Comparison of ENCODE assay signal across 9 cellular contexts in genomic region chr10:79136227-79137005, GRCh38.
DNase-seq lines count a peak whose midpoint lies in the region; ATAC-seq and TF ChIP-seq lines count a peak whose summit lies in the region.
"Had no signal": no experiment of that assay in that cellular context is flagged by ENCODE, and none has a peak within 500 bp of the region (broad histone marks: within the 10 kb centered on the region; RNA-seq: fewer than 3 reads in every experiment).

No MANE protein-coding gene starts in this region.

- peak overlapping the region; percentile 73 for H3K9ac ChIP-seq in skeletal muscle satellite cell (ENCODE audit: low read depth, low read length)

- DNase-seq in SKM-1 (lab: John Stamatoyannopoulos, UW; ENCODE audit: unreplicated experiment) = peak; percentile 24
- no peak for DNase-seq in esophagus squamous epithelium (lab: John Stamatoyannopoulos, UW)
- no peak for DNase-seq in ascending aorta (ENCODE audit: low spot score in 2 of 2)
- no peak for DNase-seq in 8988T
- DNase-seq in glomerular visceral epithelial cell (ENCODE audit: extremely low spot score) = no peak
- DNase-seq: erythroblast had no signal

- peak overlapping the region; percentile 67 for H3K4me2 ChIP-seq in skeletal muscle satellite cell (ENCODE audit: low read length)

- H3K4me1 ChIP-seq in esophagus squamous epithelium (peaks cover 30 to 82% (median 58%) of the 10 kb centered on the region in 3 donors), skeletal muscle satellite cell (ENCODE audit: control insufficient read depth, insufficient read depth, low read length) (peaks cover 56% of the 10 kb centered on the region), ascending aorta (peaks cover 0 to 18% of the 10 kb centered on the region in 2 donors)

- 60% methylated on average over 1 of the region's 2 CpGs; no CpG with 5 or more reads in 1 of the 2 donors for WGBS in esophagus squamous epithelium, 2 donors

- no peak for TF ChIP-seq POLR2A in esophagus squamous epithelium (IDR thresholded peaks at IDR 0.05)

- no peak overlapping the region for H3K4me3 ChIP-seq in esophagus squamous epithelium
- H3K4me3 ChIP-seq in skeletal muscle satellite cell (ENCODE audit: low read length) = no peak overlapping the region
- H3K4me3 ChIP-seq in ascending aorta = no peak overlapping the region

- H3K9me3 ChIP-seq in esophagus squamous epithelium (no peaks in the 10 kb centered on the region), skeletal muscle satellite cell (replicated peaks; ENCODE audit: low read length) (no peaks in the 10 kb centered on the region), ascending aorta (no peaks in the 10 kb centered on the region)

- H3K27ac ChIP-seq in esophagus squamous epithelium (peak overlapping the region in 3 of 4 donors; percentile 69 to 86 (median 78)), ascending aorta (peak overlapping the region in 1 of 2 donors; percentile 64)

- no peak for TF ChIP-seq CTCF in esophagus squamous epithelium (IDR thresholded peaks at IDR 0.05)
- no peak for TF ChIP-seq CTCF in ascending aorta (IDR thresholded peaks at IDR 0.05)

- H3K27me3 ChIP-seq in esophagus squamous epithelium (no peaks in the 10 kb centered on the region), skeletal muscle satellite cell (ENCODE audit: control insufficient read depth, insufficient read depth, low read length) (no peaks in the 10 kb centered on the region), ascending aorta (no peaks in the 10 kb centered on the region)

- ATAC-seq in HG02885 (IDR thresholded peaks at IDR 0.05; ENCODE audit: poor library complexity, unreplicated experiment) = peak; percentile 33
- ATAC-seq: Panc1 had no signal

- intact Hi-C loops in esophagus squamous epithelium (cut with DNase I) = no loop called here
- intact Hi-C loops in ascending aorta (cut with DNase I) = no loop called here

- H3K36me3 ChIP-seq in esophagus squamous epithelium (peaks cover 8 to 87% (median 11%) of the 10 kb centered on the region in 3 donors), skeletal muscle satellite cell (ENCODE audit: insufficient read depth, low read length) (peaks cover 51% of the 10 kb centered on the region), ascending aorta (peaks cover 3 to 11% of the 10 kb centered on the region in 2 donors)
